Comparison of ENCODE assay signal across 1 cellular context in genomic region chr13:75324413-75324940, GRCh38.
TF ChIP-seq lines count a peak whose summit lies in the region.

No MANE protein-coding gene starts in this region.

TF ChIP-seq in HepG2, 621 proteins besides CTCF, POLR2A, EP300 and RAD21 (continued from another document):
- no peak for TF ChIP-seq POGK (CRISPR knock-in tag; conservative IDR thresholded peaks at IDR 0.05)
- no peak for TF ChIP-seq CREBL2 (CRISPR knock-in tag; IDR thresholded peaks at IDR 0.05; ENCODE audit: borderline replicate concordance)
- TF ChIP-seq NFE2L1 (CRISPR knock-in tag; IDR thresholded peaks at IDR 0.05; ENCODE audit: borderline replicate concordance) = no peak
- no peak for TF ChIP-seq ZNF432 (CRISPR knock-in tag; IDR thresholded peaks at IDR 0.05; ENCODE audit: borderline replicate concordance)
- no peak for TF ChIP-seq FOXA3 (CRISPR knock-in tag; IDR thresholded peaks at IDR 0.05)
